ENCODE assay signal across 9 cellular contexts in genomic region chr15:60373327-60373726, GRCh38. TPM values are rescaled to one million over a fixed set of nuclear protein-coding genes. Genes with fewer than 3 reads are reported as not detected.
DNase-seq lines count a peak whose midpoint lies in the region; ATAC-seq, FAIRE-seq and TF ChIP-seq lines count a peak whose summit lies in the region.
"Had no signal": no experiment of that assay in that cellular context is flagged by ENCODE, and none has a peak within 500 bp of the region (broad histone marks: within the 10 kb centered on the region; RNA-seq: fewer than 3 reads in every experiment).

No MANE protein-coding gene starts in this region.

- TF ChIP-seq RAD21 in IMR-90 (IDR thresholded peaks at IDR 0.05; ENCODE audit: low read length) = no peak

- peak overlapping the region; percentile 15; the same call in 1 of the 2 replicates for H4K91ac ChIP-seq in IMR-90 (ENCODE audit: insufficient read depth, low read depth, low read length)

- CTCF ChIA-PET in IMR-90 (lab: Yijun Ruan, JAX) = interaction anchor here (0.7 kb wide), 1 partner anchor 45 kb away, joined by 3 read pairs; no protein-coding TSS in a partner anchor
- CTCF ChIA-PET in endothelial cell of umbilical vein (lab: Charles Lee) = interaction anchor here (1.0 to 5.2 kb wide), 4 partner anchors 12 to 71 kb away, joined by 3 to 68 read pairs (median 14); no protein-coding TSS in a partner anchor

- no peak overlapping the region for H2AFZ ChIP-seq in IMR-90 (replicated peaks; ENCODE audit: low read length, poor library complexity)
- no peak overlapping the region for H2AFZ ChIP-seq in endothelial cell of umbilical vein (ENCODE audit: low read depth, low read length)
- H2AFZ ChIP-seq in parathyroid adenoma = no peak overlapping the region

- peak overlapping the region; percentile 72; the same call in 1 of the 2 replicates for H2BK120ac ChIP-seq in IMR-90 (ENCODE audit: low read depth, low read length)

- H3K27me3 ChIP-seq in IMR-90 (ENCODE audit: control insufficient read depth, insufficient read depth, low read length) (no peaks in the 10 kb centered on the region), endothelial cell of umbilical vein (ENCODE audit: control insufficient read depth in 2 of 2, insufficient read depth in 2 of 2, low read length in 2 of 2) (no peaks in the 10 kb centered on the region), parathyroid adenoma (ENCODE audit: control insufficient read depth, insufficient read depth, low read length) (no peaks in the 10 kb centered on the region)
- H3K27me3 ChIP-seq: BLaER1 treated with 17β-estradiol and CSF1 and Interleukin-3, amounts not matched to agents 10 nM and 100 nM had no signal

- H3K23ac ChIP-seq in IMR-90 (ENCODE audit: low read depth, low read length) = peak overlapping the region; percentile 44; the same call in 1 of the 2 replicates

- intact Hi-C loops in IMR-90 (cut with micrococcal nuclease) = no loop called here
- intact Hi-C loops in endothelial cell of umbilical vein (cut with micrococcal nuclease) = no loop called here

- H2AK5ac ChIP-seq in IMR-90 (ENCODE audit: low read depth, low read length) = peak overlapping the region; percentile 41

- H3K36me3 ChIP-seq in IMR-90 (ENCODE audit: control insufficient read depth, insufficient read depth, low read length) = peaks cover 48% of the 10 kb centered on the region
- H3K36me3 ChIP-seq in endothelial cell of umbilical vein (ENCODE audit: control insufficient read depth in 2 of 2, extremely low read depth in 1 of 2, insufficient read depth in 2 of 2, low read length in 2 of 2) = peaks cover 24 to 45% of the 10 kb centered on the region in 2 experiments
- H3K36me3 ChIP-seq in parathyroid adenoma (ENCODE audit: control insufficient read depth, insufficient read depth, low read length) = no peaks in the 10 kb centered on the region

- peaks cover 31 to 77% of the 10 kb centered on the region in 2 experiments for H3K79me1 ChIP-seq in IMR-90 (ENCODE audit: low read depth in 1 of 2, low read length in 2 of 2)

- H3K4me3 ChIP-seq in IMR-90 (ENCODE audit: insufficient read depth, low read depth, low read length) (no peak overlapping the region), endothelial cell of umbilical vein (replicated peaks in 1 of 3; ENCODE audit: insufficient read depth in 1 of 3, low read depth in 1 of 3, low read length in 3 of 3) (no peak overlapping the region), parathyroid adenoma (ENCODE audit: low read depth, low read length) (no peak overlapping the region)
- H3K4me3 ChIP-seq: BLaER1 treated with 17β-estradiol and CSF1 and Interleukin-3, amounts not matched to agents 10 nM and 100 nM had no signal

- TF ChIP-seq CTCF in IMR-90 (conservative IDR thresholded peaks at IDR 0.05; ENCODE audit: low read depth, low read length) (no peak), endothelial cell of umbilical vein (IDR thresholded peaks at IDR 0.05; ENCODE audit: extremely low read depth in 1 of 2, insufficient read depth in 1 of 2, low read depth in 1 of 2, low read length in 2 of 2) (no peak), parathyroid adenoma (IDR thresholded peaks at IDR 0.05) (no peak)

- H3K4me1 ChIP-seq in IMR-90 (ENCODE audit: control insufficient read depth, insufficient read depth, low read length) = peaks cover 43% of the 10 kb centered on the region
- H3K4me1 ChIP-seq in endothelial cell of umbilical vein (ENCODE audit: control insufficient read depth, extremely low read depth, insufficient read depth, low read length) = peaks cover 91% of the 10 kb centered on the region
- H3K4me1 ChIP-seq in parathyroid adenoma = peaks cover 16% of the 10 kb centered on the region

- H2AK9ac ChIP-seq in IMR-90 (replicated peaks; ENCODE audit: low read depth, low read length, poor library complexity) = no peak overlapping the region

- no peak overlapping the region for H3K4me2 ChIP-seq in IMR-90 (ENCODE audit: low read depth, low read length)
- H3K4me2 ChIP-seq in endothelial cell of umbilical vein (ENCODE audit: insufficient read depth, low read length) = no peak overlapping the region
- no peak overlapping the region for H3K4me2 ChIP-seq in parathyroid adenoma (ENCODE audit: low read length)

- H3K79me2 ChIP-seq in endothelial cell of umbilical vein (ENCODE audit: control insufficient read depth, insufficient read depth, low read length) (peaks cover 60% of the 10 kb centered on the region), parathyroid adenoma (no peaks in the 10 kb centered on the region)

- TF ChIP-seq POLR2A in IMR-90 (IDR thresholded peaks at IDR 0.05; ENCODE audit: low read depth, low read length) = no peak
- peak; percentile 6 for TF ChIP-seq POLR2A in endothelial cell of umbilical vein (IDR thresholded peaks at IDR 0.05; ENCODE audit: low read depth, low read length)
- no peak for TF ChIP-seq POLR2A in GM18505 (IDR thresholded peaks at IDR 0.05; ENCODE audit: borderline replicate concordance, extremely low read depth, insufficient read depth, insufficient read length)

- H4K5ac ChIP-seq in IMR-90 (ENCODE audit: low read depth, low read length) = peak overlapping the region; percentile 28; the same call in 1 of the 2 replicates

- peak overlapping the region; percentile 3 to 50; a peak in 2 of 4 replicates for H4K8ac ChIP-seq in IMR-90 (ENCODE audit: low read depth in 2 of 2, low read length in 2 of 2)

- peak overlapping the region; percentile 66 for H3K18ac ChIP-seq in IMR-90 (ENCODE audit: low read depth, low read length)

- BruUV-seq in IMR-90 (replicated peaks; lab: Mats Ljungman, UMichigan) = no TSS peak
- BruUV-seq in endothelial cell of umbilical vein (replicated peaks; lab: Mats Ljungman, UMichigan) = no TSS peak

- no peak for FAIRE-seq in endothelial cell of umbilical vein (lab: Jason Lieb, UNC)

- no peaks in the 10 kb centered on the region for H3K9me3 ChIP-seq in IMR-90 (ENCODE audit: control insufficient read depth, insufficient read depth, low read length)
- H3K9me3 ChIP-seq in endothelial cell of umbilical vein (replicated peaks; ENCODE audit: control insufficient read depth, insufficient read depth, low read length) = no peaks in the 10 kb centered on the region
- no peaks in the 10 kb centered on the region for H3K9me3 ChIP-seq in parathyroid adenoma (ENCODE audit: control insufficient read depth, low read length)

- H4K20me1 ChIP-seq in IMR-90 (ENCODE audit: insufficient read depth, low read length) (peaks cover 76% of the 10 kb centered on the region), endothelial cell of umbilical vein (replicated peaks; ENCODE audit: control insufficient read depth, extremely low read depth, insufficient read depth, low read length) (no peaks in the 10 kb centered on the region)

- ATAC-seq in IMR-90 (ENCODE audit: low read depth) = no peak
- no peak for ATAC-seq in GM18505 (IDR thresholded peaks at IDR 0.05; ENCODE audit: unreplicated experiment)
- no peak for ATAC-seq in HG02970 (IDR thresholded peaks at IDR 0.05; ENCODE audit: low FRiP score, unreplicated experiment)

- H3K9me1 ChIP-seq in IMR-90 (ENCODE audit: insufficient read depth, low read length) (peaks cover 23% of the 10 kb centered on the region), endothelial cell of umbilical vein (replicated peaks; ENCODE audit: control insufficient read depth, extremely low read depth, insufficient read depth, low read length) (no peaks in the 10 kb centered on the region)

- H3K27ac ChIP-seq in IMR-90 (ENCODE audit: insufficient read depth, low read length) (peak overlapping the region; percentile 81), endothelial cell of umbilical vein (ENCODE audit: insufficient read depth, low read depth, low read length) (peak overlapping the region; percentile 98), parathyroid adenoma (peak overlapping the region; percentile 80)

- peak overlapping the region; percentile 48 for H3K9ac ChIP-seq in IMR-90 (ENCODE audit: low read depth, low read length)
- peak overlapping the region; percentile 81 for H3K9ac ChIP-seq in endothelial cell of umbilical vein (replicated peaks; ENCODE audit: extremely low read depth, insufficient read depth, low read length)
- H3K9ac ChIP-seq in parathyroid adenoma = no peak overlapping the region

- H2BK15ac ChIP-seq in IMR-90 (ENCODE audit: low read depth, low read length) = peak overlapping the region; percentile 31; the same call in 2 of the 3 replicates

- no peak overlapping the region for H2BK20ac ChIP-seq in IMR-90 (ENCODE audit: low read depth, low read length)

- DNase-seq in A172 (ENCODE audit: low spot score) (peak; percentile 18), IMR-90 (no peak), endothelial cell of umbilical vein (ENCODE audit: low read depth, low spot score) (no peak), NCI-H510A treated with DMSO at 0.1 percent for 48 hours (lab: John Stamatoyannopoulos, UW) (no peak)
- no peak for DNase-seq in stimulated activated CD4-positive, alpha-beta T cell treated with anti-CD3 and anti-CD28 coated beads, Interleukin-1b, Interleukin-23, amount 100 ng/mL, for 48 hours

- POLR2A ChIA-PET in IMR-90 (lab: Charles Lee; ENCODE audit: unreplicated experiment) = no interaction called here
- POLR2A ChIA-PET in endothelial cell of umbilical vein (lab: Charles Lee) = interaction anchor here (1.4 kb wide), 1 partner anchor 11 kb away, joined by 5 read pairs; no protein-coding TSS in a partner anchor

- H3K14ac ChIP-seq in IMR-90 (replicated peaks; ENCODE audit: low read depth, low read length) = peak overlapping the region; percentile 12

- dilution Hi-C loops in IMR-90 (cut with HindIII; ENCODE audit: low sequenced_read_pairs, unreplicated experiment) = no loop called here
- dilution Hi-C loops in endothelial cell of umbilical vein (cut with MboI; ENCODE audit: extremely low pct_ligation_motif_present, low sequenced_read_pairs) = no loop called here

- peak overlapping the region; percentile 9; the same call in 1 of the 2 replicates for H3K56ac ChIP-seq in IMR-90 (ENCODE audit: extremely low read depth, insufficient read depth, low read length)

- peak overlapping the region; percentile 37 for H3K4ac ChIP-seq in IMR-90 (ENCODE audit: low read depth, low read length)

- 93% methylated on average over 2 of the region's 3 CpGs; no CpG with 5 or more reads in 1 of the 2 experiments for WGBS in IMR-90 (ENCODE audit: extremely low coverage in 2 of 2, insufficient read length in 1 of 2), 2 experiments

- peak overlapping the region; percentile 98 for H2BK5ac ChIP-seq in IMR-90 (ENCODE audit: low read depth, low read length, poor library complexity, severe bottlenecking)

- in situ Hi-C loops in IMR-90 (cut with MboI; ENCODE audit: low sequenced_read_pairs) = no loop called here

RNA-seq across cellular contexts. Expression of gene ANXA2, which starts 24.5 kb away (rescaled TPM):
- total RNA-seq in A172 (2014; rRNA removed; shearing (Covaris generic)) = 4,320 and 4,475 TPM in 2 replicates
- total RNA-seq in IMR-90 (2012; rRNA removed) (6,979 and 8,412 TPM in 2 replicates), endothelial cell of umbilical vein (2,636 and 2,725 TPM in 2 replicates)
- polyA plus RNA-seq in IMR-90 (2012; rRNA removed) (6,722 and 7,454 TPM in 2 replicates), endothelial cell of umbilical vein (2,745 and 3,299 TPM in 2 replicates)
- 2,230 and 5,114 TPM in 2 replicates for polyA plus RNA-seq in IMR-90 (2012; cell fraction: cytosol; rRNA removed)
- 764 and 3,092 TPM in 2 replicates for polyA plus RNA-seq in IMR-90 (2012; cell fraction: nucleus; rRNA removed; ENCODE audit: low replicate concordance)
- polyA plus RNA-seq in endothelial cell of umbilical vein (2011; cell fraction: cytosol; rRNA removed) = 4,765 and 4,884 TPM in 2 replicates
- 2,911 and 3,170 TPM in 2 replicates for polyA plus RNA-seq in endothelial cell of umbilical vein (2011; cell fraction: nucleus; rRNA removed)
- 3,482 and 4,382 TPM in 2 replicates for polyA plus RNA-seq in endothelial cell of umbilical vein (2012)
- polyA minus RNA-seq in endothelial cell of umbilical vein = 3,299 and 3,540 TPM in 2 replicates
- 533 TPM for polyA minus RNA-seq in endothelial cell of umbilical vein (2011; cell fraction: cytosol; rRNA and poly(A)+ RNA removed)
- 990 and 1,101 TPM in 2 replicates for polyA minus RNA-seq in endothelial cell of umbilical vein (2011; cell fraction: nucleus; rRNA and poly(A)+ RNA removed)
